Comparison of ENCODE assay signal across 9 cellular contexts in genomic region chr6:154039231-154039842, GRCh38. TPM values are rescaled to one million over a fixed set of nuclear protein-coding genes. Genes with fewer than 3 reads are reported as not detected.
DNase-seq lines count a peak whose midpoint lies in the region; ATAC-seq and TF ChIP-seq lines count a peak whose summit lies in the region.
"Had no signal": no experiment of that assay in that cellular context is flagged by ENCODE, and none has a peak within 500 bp of the region (broad histone marks: within the 10 kb centered on the region; RNA-seq: fewer than 3 reads in every experiment).

Gene OPRM1, plus strand, starts transcription at chr6:154039240. Its CDS starts 305 bp downstream, at chr6:154039545.

- H3K27me3 ChIP-seq in fibroblast of lung (ENCODE audit: control insufficient read depth, insufficient read depth, low read length) (no peaks in the 10 kb centered on the region), psoas muscle (ENCODE audit: insufficient read depth in 3 of 3, low read length in 2 of 3) (peaks cover 0 to 2% (median 0%) of the 10 kb centered on the region in 3 donors), ascending aorta (no peaks in the 10 kb centered on the region)

- ATAC-seq in T-cell (replicated peaks in 1 of 4) (no peak), psoas muscle (no peak)
- no peak for ATAC-seq in stimulated activated memory B cell treated with anti-CD40 and anti-IgM and Interleukin-4, amounts not matched to agents 10 μg/mL and 1 μg/mL and 100 μg/mL, for 72 hours

- H3K4me3 ChIP-seq in fibroblast of lung (replicated peaks in 1 of 4; ENCODE audit: control extremely low read depth in 1 of 4, insufficient read depth in 1 of 4, low read depth in 3 of 4, low read length in 4 of 4) (no peak within 1 kb of the TSS), psoas muscle (no peak within 1 kb of the TSS), ascending aorta (no peak within 1 kb of the TSS)

- H3K27ac Mint-ChIP-seq in T-cell = no peak within 1 kb of the TSS
- no peak within 1 kb of the TSS for H3K27ac Mint-ChIP-seq in stimulated activated memory B cell treated with anti-CD40 and anti-IgM and Interleukin-4, amounts not matched to agents 10 μg/mL and 1 μg/mL and 100 μg/mL, for 72 hours

- H4K20me1 ChIP-seq in fibroblast of lung (ENCODE audit: control insufficient read depth, extremely low read depth, insufficient read depth, low read length) = no peaks in the 10 kb centered on the region

- 3 to 5% (median 4%) methylated on average over 38 of the region's 38 CpGs for WGBS in psoas muscle, 3 donors

- no peak for TF ChIP-seq CTCF in fibroblast of lung (conservative IDR thresholded peaks at IDR 0.05 in 1 of 2, IDR thresholded peaks at IDR 0.05 in 1 of 2; ENCODE audit: low read depth in 1 of 2, low read length in 2 of 2)
- TF ChIP-seq CTCF in psoas muscle (IDR thresholded peaks at IDR 0.05) = no peak
- TF ChIP-seq CTCF in ascending aorta (IDR thresholded peaks at IDR 0.05) = no peak

- no peak within 1 kb of the TSS for H3K4me3 Mint-ChIP-seq in T-cell
- H3K4me3 Mint-ChIP-seq in stimulated activated memory B cell treated with anti-CD40 and anti-IgM and Interleukin-4, amounts not matched to agents 10 μg/mL and 1 μg/mL and 100 μg/mL, for 72 hours = no peak within 1 kb of the TSS

- DNase-seq in DMS 273 (lab: John Stamatoyannopoulos, UW; ENCODE audit: unreplicated experiment) = peak; percentile 1
- DNase-seq in DMS 273 treated with DMSO at 0.1 percent for 48 hours (lab: John Stamatoyannopoulos, UW) = no peak
- DNase-seq in T-cell = peak in 18 of 34 experiments; percentile 1 to 25 (median 8)
- peak; percentile 11 to 27 for DNase-seq in fibroblast of lung (ENCODE audit: low read depth in 2 of 2)
- DNase-seq in psoas muscle = peak; percentile 14 to 27
- no peak for DNase-seq in ascending aorta (ENCODE audit: low spot score in 2 of 2)
- DNase-seq in effector CD4-positive, alpha-beta T cell = no peak

- H3K36me3 Mint-ChIP-seq in T-cell = no peaks in the 10 kb centered on the region
- no peaks in the 10 kb centered on the region for H3K36me3 Mint-ChIP-seq in stimulated activated memory B cell treated with anti-CD40 and anti-IgM and Interleukin-4, amounts not matched to agents 10 μg/mL and 1 μg/mL and 100 μg/mL, for 72 hours

- no peak within 1 kb of the TSS for H2AFZ ChIP-seq in fibroblast of lung (ENCODE audit: low read length)

- no peaks in the 10 kb centered on the region for H3K79me2 ChIP-seq in fibroblast of lung (ENCODE audit: control insufficient read depth, insufficient read depth, low read length)

- H3K27ac ChIP-seq in fibroblast of lung (ENCODE audit: insufficient read depth, low read length) = no peak within 1 kb of the TSS
- no peak within 1 kb of the TSS for H3K27ac ChIP-seq in psoas muscle
- H3K27ac ChIP-seq in ascending aorta = no peak within 1 kb of the TSS
- H3K27ac ChIP-seq: 22Rv1 had no signal

- H3K9ac ChIP-seq in fibroblast of lung (ENCODE audit: insufficient read depth, low read length) = no peak within 1 kb of the TSS

- H3K4me1 ChIP-seq in fibroblast of lung (ENCODE audit: control insufficient read depth, extremely low read depth, insufficient read depth, low read length) (no peaks in the 10 kb centered on the region), psoas muscle (no peaks in the 10 kb centered on the region), ascending aorta (no peaks in the 10 kb centered on the region)

- H3K4me1 Mint-ChIP-seq in T-cell = no peaks in the 10 kb centered on the region
- no peaks in the 10 kb centered on the region for H3K4me1 Mint-ChIP-seq in stimulated activated memory B cell treated with anti-CD40 and anti-IgM and Interleukin-4, amounts not matched to agents 10 μg/mL and 1 μg/mL and 100 μg/mL, for 72 hours

- H3K4me2 ChIP-seq in fibroblast of lung (ENCODE audit: extremely low read depth, insufficient read depth, low read length) = no peak within 1 kb of the TSS

- H3K36me3 ChIP-seq in fibroblast of lung (ENCODE audit: control insufficient read depth, insufficient read depth, low read length) (no peaks in the 10 kb centered on the region), psoas muscle (ENCODE audit: insufficient read depth in 1 of 2, low read depth in 1 of 2) (no peaks in the 10 kb centered on the region), ascending aorta (no peaks in the 10 kb centered on the region)

- CTCF ChIA-PET in T-cell (lab: Charles Lee) = no interaction called here

- H3K9me3 ChIP-seq in fibroblast of lung (ENCODE audit: control insufficient read depth, insufficient read depth, low read depth, low read length) (no peaks in the 10 kb centered on the region), psoas muscle (no peaks in the 10 kb centered on the region), ascending aorta (no peaks in the 10 kb centered on the region)

- H3K9me3 Mint-ChIP-seq in T-cell = peaks cover 0 to 6% (median 0%) of the 10 kb centered on the region in 3 donors
- no peaks in the 10 kb centered on the region for H3K9me3 Mint-ChIP-seq in stimulated activated memory B cell treated with anti-CD40 and anti-IgM and Interleukin-4, amounts not matched to agents 10 μg/mL and 1 μg/mL and 100 μg/mL, for 72 hours

- H3K27me3 Mint-ChIP-seq in T-cell = peaks cover 29 to 33% of the 10 kb centered on the region in 2 donors
- peaks cover 12% of the 10 kb centered on the region for H3K27me3 Mint-ChIP-seq in stimulated activated memory B cell treated with anti-CD40 and anti-IgM and Interleukin-4, amounts not matched to agents 10 μg/mL and 1 μg/mL and 100 μg/mL, for 72 hours

- POLR2A ChIA-PET in T-cell (lab: Charles Lee) = no interaction called here

- intact Hi-C loops in psoas muscle (cut with DNase I) (no loop called here), ascending aorta (cut with DNase I) (no loop called here)

RNA-seq across cellular contexts. Expression of gene OPRM1, which starts in this region (rescaled TPM):
- total RNA-seq in T-cell (not detected), fibroblast of lung (not detected in 2 replicates), psoas muscle (not detected), ascending aorta (not detected)
- polyA plus RNA-seq in fibroblast of lung (not detected in 2 replicates), psoas muscle (not detected)
- not detected in 2 replicates for polyA plus RNA-seq in fibroblast of lung (2012)
- polyA minus RNA-seq in fibroblast of lung (ENCODE audit: low replicate concordance) = not detected in 2 replicates

Comparison
In these comparisons a context has a peak if more than half of its experiments do, and no peak if none do; other contexts are left out.
1. Peak in DNase-seq in T-cell; RNA of the gene not detected or under 1 TPM.
2. Peak in DNase-seq in fibroblast of lung; RNA of the gene not detected or under 1 TPM.
3. Peak in DNase-seq in psoas muscle; RNA of the gene not detected or under 1 TPM.